In genomic region chr1:26275580-26276431, GRCh38 we compare ENCODE assay signal across 8 cellular contexts. TPM values are rescaled to one million over a fixed set of nuclear protein-coding genes. Genes with fewer than 3 reads are reported as not detected.
A peak's percentile ranks its signal among the peaks of the same experiment; 100 is the strongest.
DNase-seq lines count a peak whose midpoint lies in the region; ATAC-seq and TF ChIP-seq lines count a peak whose summit lies in the region.

No MANE protein-coding gene starts in this region.

- H3K36me3 ChIP-seq in upper lobe of right lung: peaks cover 10% of the 10 kb centered on the region

- peaks cover 49% of the 10 kb centered on the region for H3K4me1 ChIP-seq in upper lobe of right lung

- CTCF ChIA-PET in GM10248 (lab: Yijun Ruan, JAX): interaction anchor here (0.8 to 21.9 kb wide), 24 partner anchors 9 to 182 kb away, joined by 3 to 690 read pairs (median 6); partner anchors contain the start of genes CD52, CEP85, UBXN11 and ZNF593

- POLR2A ChIA-PET in GM10248 (lab: Yijun Ruan, JAX): no interaction called here

- ATAC-seq in upper lobe of right lung (peak; percentile 77), HG03378 (IDR thresholded peaks at IDR 0.05; ENCODE audit: unreplicated experiment) (no peak)

- no peaks in the 10 kb centered on the region for H3K9me3 ChIP-seq in upper lobe of right lung

- intact Hi-C loops in cardiac septum (cut with DNase I) (loop anchor here (1.0 kb wide), 1 partner anchor 45 kb away; no protein-coding TSS in a partner anchor), posterior vena cava (cut with DNase I) (loop anchor here in 1 of 2 donors (2.0 kb wide), 1 partner anchor 47 kb away; no protein-coding TSS in a partner anchor), upper lobe of right lung (cut with DNase I) (loop anchor here (5.0 kb wide), 1 partner anchor 46 kb away; no protein-coding TSS in a partner anchor)

- TF ChIP-seq CTCF in GM10248 (IDR thresholded peaks at IDR 0.05; ENCODE audit: control extremely low read depth, extremely low read depth, low read depth, missing control alignments) (peak; percentile 87), upper lobe of right lung (IDR thresholded peaks at IDR 0.05) (peak; percentile 78)

- no peaks in the 10 kb centered on the region for H3K27me3 ChIP-seq in upper lobe of right lung

- H3K27ac ChIP-seq in upper lobe of right lung: peak overlapping the region; percentile 89

- no peak overlapping the region for H3K4me3 ChIP-seq in upper lobe of right lung

- DNase-seq in GM10248 (ENCODE audit: extremely low spot score) (peak; percentile 81), LoVo (ENCODE audit: low spot score) (peak; percentile 86), SW 1271 (lab: John Stamatoyannopoulos, UW) (peak; percentile 18 to 61), amniotic epithelial cell (ENCODE audit: low read depth) (peak; percentile 98), cardiac septum (ENCODE audit: low spot score) (peak; percentile 91), posterior vena cava (ENCODE audit: low spot score) (peak; percentile 94), upper lobe of right lung (peak; percentile 85)

RNA-seq across cellular contexts. Expression of gene SH3BGRL3, which starts 4.1 kb away (rescaled TPM):
- total RNA-seq in cardiac septum (55.0 TPM), posterior vena cava (100 to 1,000 TPM; 163 to 190 TPM), upper lobe of right lung (169 TPM)

RNA-seq across cellular contexts. Expression of gene UBXN11, which starts 30.6 kb away (rescaled TPM):
- total RNA-seq in cardiac septum (8.3 TPM), posterior vena cava (10 to 100 TPM; 12.2 to 17.1 TPM), upper lobe of right lung (37.0 TPM)

RNA-seq across cellular contexts. Expression of gene CEP85, which starts 41.8 kb away (rescaled TPM):
- total RNA-seq in cardiac septum (25.8 TPM), posterior vena cava (1 to 10 TPM; 2.8 to 3.7 TPM), upper lobe of right lung (10.3 TPM)

RNA-seq across cellular contexts. Expression of gene CD52, which starts 42.0 kb away (rescaled TPM):
- total RNA-seq in cardiac septum: 4.6 TPM
- 10 to 100 TPM in 1 of 2 donors, 1 to 10 TPM in 1; 7.0 to 16.1 TPM for total RNA-seq in posterior vena cava
- 348 TPM for total RNA-seq in upper lobe of right lung

Comparison
In these comparisons a context has a peak if more than half of its experiments do, and no peak if none do; other contexts are left out.
1. DNase-seq: peak in every context shown above with its lines; median percentile 98 in amniotic epithelial cell; 94 in posterior vena cava; 91 in cardiac septum; 86 in LoVo; 85 in upper lobe of right lung; 81 in GM10248; 40 in SW 1271.